In the genomic region with DNA sequence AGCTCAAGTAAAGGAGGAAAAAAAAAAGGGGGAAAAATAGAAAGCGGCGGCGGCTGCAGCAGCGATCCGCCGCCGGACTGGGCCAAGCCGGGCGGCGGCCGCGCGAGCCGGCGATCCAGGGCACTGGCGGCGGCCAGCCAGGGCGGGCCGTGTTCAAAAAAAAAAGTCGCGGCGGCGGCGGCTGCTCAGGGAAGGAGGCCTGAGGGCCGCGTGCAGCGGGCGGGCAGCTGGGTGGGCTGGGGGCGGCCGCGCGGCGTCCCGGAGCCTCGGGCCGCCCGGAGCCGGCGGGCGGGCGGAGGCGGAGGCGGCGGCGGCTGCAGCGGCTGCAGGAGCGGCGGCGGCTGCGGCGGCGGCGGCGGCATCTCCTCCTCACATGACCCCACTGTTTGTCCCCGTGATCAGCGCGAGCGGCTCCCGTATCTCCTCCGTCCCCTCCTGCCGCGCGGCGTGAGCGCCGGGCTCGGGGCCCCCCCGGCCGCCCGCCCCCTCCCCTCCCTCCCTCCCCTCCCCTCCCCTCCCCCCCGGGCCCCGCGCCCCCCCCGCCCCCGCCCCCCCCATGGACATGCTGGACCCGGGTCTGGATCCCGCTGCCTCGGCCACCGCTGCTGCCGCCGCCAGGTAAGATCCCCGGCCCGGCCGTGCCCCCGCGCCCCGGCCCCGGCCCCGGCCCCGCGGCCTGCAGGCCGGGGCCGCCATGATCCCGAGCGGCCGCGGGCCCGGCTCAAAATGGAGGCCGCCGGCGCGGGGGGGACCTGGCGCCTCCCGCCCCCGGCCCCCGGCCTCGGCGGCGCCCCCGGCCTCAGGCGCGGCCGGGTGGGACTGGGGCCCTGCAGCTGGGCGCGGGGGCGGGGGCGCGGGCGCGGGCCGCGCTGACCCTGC, we compare ENCODE assay signal across 8 cellular contexts. TPM values are rescaled to one million over a fixed set of nuclear protein-coding genes. Genes with fewer than 3 reads are reported as not detected.
A peak's percentile ranks its signal among the peaks of the same experiment; 100 is the strongest.
DNase-seq lines count a peak whose midpoint lies in the region; ATAC-seq and TF ChIP-seq lines count a peak whose summit lies in the region.

A gene with protein sequence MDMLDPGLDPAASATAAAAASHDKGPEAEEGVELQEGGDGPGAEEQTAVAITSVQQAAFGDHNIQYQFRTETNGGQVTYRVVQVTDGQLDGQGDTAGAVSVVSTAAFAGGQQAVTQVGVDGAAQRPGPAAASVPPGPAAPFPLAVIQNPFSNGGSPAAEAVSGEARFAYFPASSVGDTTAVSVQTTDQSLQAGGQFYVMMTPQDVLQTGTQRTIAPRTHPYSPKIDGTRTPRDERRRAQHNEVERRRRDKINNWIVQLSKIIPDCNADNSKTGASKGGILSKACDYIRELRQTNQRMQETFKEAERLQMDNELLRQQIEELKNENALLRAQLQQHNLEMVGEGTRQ (plus strand): TSS at position 417 of the 879 bp plus-strand sequence. CDS start 140 bp downstream, at position 557.

- in situ Hi-C loops in astrocyte of the cerebellum (cut with HindIII; ENCODE audit: low sequenced_read_pairs) = no loop called here

- peak; percentile 65 for DNase-seq in EL
- DNase-seq in NCI-H1048 (lab: John Stamatoyannopoulos, UW) = peak; percentile 25
- peak; percentile 66 for DNase-seq in T-helper 2 cell treated with Interferon-gamma antibody and Interleukin-4, amounts not matched to agents 5 μg/mL and 100 μg/mL, for 36 hours (ENCODE audit: low spot score)
- no peak for DNase-seq in astrocyte of the cerebellum (ENCODE audit: low read depth)
- DNase-seq in right cardiac atrium = peak; percentile 80 to 92 (median 92)
- peak; percentile 20 for DNase-seq in pulmonary artery endothelial cell (ENCODE audit: low read depth, low spot score)

- no peaks in the 10 kb centered on the region for H3K27me3 Mint-ChIP-seq in T-helper 2 cell treated with Interferon-gamma antibody and Interleukin-4, amounts not matched to agents 5 μg/mL and 100 μg/mL, for 36 hours (ENCODE audit: low read depth)

- ATAC-seq in right cardiac atrium = no peak
- no peak for ATAC-seq in GM21717 (IDR thresholded peaks at IDR 0.05; ENCODE audit: unreplicated experiment)

- intact Hi-C loops in right cardiac atrium (cut with DNase I) = no loop called here

- no peaks in the 10 kb centered on the region for H3K9me3 Mint-ChIP-seq in T-helper 2 cell treated with Interferon-gamma antibody and Interleukin-4, amounts not matched to agents 5 μg/mL and 100 μg/mL, for 36 hours

- POLR2A ChIA-PET in HEK293 (lab: Yijun Ruan, JAX) = interaction anchor here (0.6 to 2.5 kb wide), 10 partner anchors 8 to 376 kb away, joined by 3 to 17 read pairs (median 4); no protein-coding TSS in a partner anchor

- H3K36me3 Mint-ChIP-seq in T-helper 2 cell treated with Interferon-gamma antibody and Interleukin-4, amounts not matched to agents 5 μg/mL and 100 μg/mL, for 36 hours (ENCODE audit: low read depth) = peaks cover 40% of the 10 kb centered on the region

- H3K4me1 Mint-ChIP-seq in T-helper 2 cell treated with Interferon-gamma antibody and Interleukin-4, amounts not matched to agents 5 μg/mL and 100 μg/mL, for 36 hours (ENCODE audit: low read depth) = peaks cover 13% of the 10 kb centered on the region

- under 1% methylated on average over 106 of the region's 122 CpGs for WGBS in right cardiac atrium

- H3K27me3 ChIP-seq in right cardiac atrium (ENCODE audit: control insufficient read depth, insufficient read depth) = no peaks in the 10 kb centered on the region

- H3K4me3 ChIP-seq in HEK293 (ENCODE audit: low read depth, low read length) (peak within 1 kb of the TSS; percentile 55), astrocyte of the cerebellum (ENCODE audit: low read depth, low read length) (peak within 1 kb of the TSS; percentile 85), right cardiac atrium (ENCODE audit: low read length) (peak within 1 kb of the TSS; percentile 98)

- H3K4me3 Mint-ChIP-seq in T-helper 2 cell treated with Interferon-gamma antibody and Interleukin-4, amounts not matched to agents 5 μg/mL and 100 μg/mL, for 36 hours = peak within 1 kb of the TSS; percentile 95

- no peaks in the 10 kb centered on the region for H3K9me3 ChIP-seq in HEK293 (ENCODE audit: control insufficient read depth, insufficient read depth, low read depth, low read length)
- no peaks in the 10 kb centered on the region for H3K9me3 ChIP-seq in right cardiac atrium (ENCODE audit: control insufficient read depth, low read length)

- H3K36me3 ChIP-seq in HEK293 (ENCODE audit: control insufficient read depth in 2 of 2, insufficient read depth in 1 of 2, low read length in 2 of 2) = peaks cover 48 to 67% of the 10 kb centered on the region in 2 experiments

- H3K27ac ChIP-seq in HEK293 (ENCODE audit: extremely low read depth, low read depth, low read length) (peak within 1 kb of the TSS; percentile 100), right cardiac atrium (ENCODE audit: low read length) (peak within 1 kb of the TSS; percentile 94)

- TF ChIP-seq CTCF in HEK293 (tag by site-specific recombination; IDR thresholded peaks at IDR 0.05) = no peak
- TF ChIP-seq CTCF in astrocyte of the cerebellum (IDR thresholded peaks at IDR 0.05; ENCODE audit: low read depth, low read length, missing control alignments) = no peak

- CTCF ChIA-PET in HEK293 (lab: Yijun Ruan, JAX) = interaction anchor here (0.5 to 2.5 kb wide), 14 partner anchors 8 to 1141 kb away, joined by 3 to 21 read pairs (median 4); partner anchors contain the start of gene HAMP

- peak within 1 kb of the TSS; percentile 97 for H3K27ac Mint-ChIP-seq in T-helper 2 cell treated with Interferon-gamma antibody and Interleukin-4, amounts not matched to agents 5 μg/mL and 100 μg/mL, for 36 hours

- peaks cover 24% of the 10 kb centered on the region for H3K4me1 ChIP-seq in HEK293 (ENCODE audit: control insufficient read depth, insufficient read depth, low read length)
- peaks cover 2% of the 10 kb centered on the region for H3K4me1 ChIP-seq in right cardiac atrium (ENCODE audit: control insufficient read depth, insufficient read depth, low read length)

TF ChIP-seq in HEK293, 187 proteins besides CTCF, POLR2A, EP300 and RAD21 (continues in another document):
- no peak for TF ChIP-seq ZNF274 (IDR thresholded peaks at IDR 0.05; ENCODE audit: low read length)
- no peak for TF ChIP-seq ZNF274 (tag by site-specific recombination; IDR thresholded peaks at IDR 0.05; ENCODE audit: borderline replicate concordance)
- TF ChIP-seq, protein P1, sequence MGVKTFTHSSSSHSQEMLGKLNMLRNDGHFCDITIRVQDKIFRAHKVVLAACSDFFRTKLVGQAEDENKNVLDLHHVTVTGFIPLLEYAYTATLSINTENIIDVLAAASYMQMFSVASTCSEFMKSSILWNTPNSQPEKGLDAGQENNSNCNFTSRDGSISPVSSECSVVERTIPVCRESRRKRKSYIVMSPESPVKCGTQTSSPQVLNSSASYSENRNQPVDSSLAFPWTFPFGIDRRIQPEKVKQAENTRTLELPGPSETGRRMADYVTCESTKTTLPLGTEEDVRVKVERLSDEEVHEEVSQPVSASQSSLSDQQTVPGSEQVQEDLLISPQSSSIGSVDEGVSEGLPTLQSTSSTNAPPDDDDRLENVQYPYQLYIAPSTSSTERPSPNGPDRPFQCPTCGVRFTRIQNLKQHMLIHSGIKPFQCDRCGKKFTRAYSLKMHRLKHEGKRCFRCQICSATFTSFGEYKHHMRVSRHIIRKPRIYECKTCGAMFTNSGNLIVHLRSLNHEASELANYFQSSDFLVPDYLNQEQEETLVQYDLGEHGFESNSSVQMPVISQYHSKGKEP (tag by site-specific recombination; IDR thresholded peaks at IDR 0.05) = peak; percentile 83
- TF ChIP-seq, protein P2, sequence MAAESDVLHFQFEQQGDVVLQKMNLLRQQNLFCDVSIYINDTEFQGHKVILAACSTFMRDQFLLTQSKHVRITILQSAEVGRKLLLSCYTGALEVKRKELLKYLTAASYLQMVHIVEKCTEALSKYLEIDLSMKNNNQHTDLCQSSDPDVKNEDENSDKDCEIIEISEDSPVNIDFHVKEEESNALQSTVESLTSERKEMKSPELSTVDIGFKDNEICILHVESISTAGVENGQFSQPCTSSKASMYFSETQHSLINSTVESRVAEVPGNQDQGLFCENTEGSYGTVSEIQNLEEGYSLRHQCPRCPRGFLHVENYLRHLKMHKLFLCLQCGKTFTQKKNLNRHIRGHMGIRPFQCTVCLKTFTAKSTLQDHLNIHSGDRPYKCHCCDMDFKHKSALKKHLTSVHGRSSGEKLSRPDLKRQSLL (tag by site-specific recombination; IDR thresholded peaks at IDR 0.05) = 0 out of 2 replicates have a peak, but pooled peaks have one; percentile 35
- TF ChIP-seq, protein P3, sequence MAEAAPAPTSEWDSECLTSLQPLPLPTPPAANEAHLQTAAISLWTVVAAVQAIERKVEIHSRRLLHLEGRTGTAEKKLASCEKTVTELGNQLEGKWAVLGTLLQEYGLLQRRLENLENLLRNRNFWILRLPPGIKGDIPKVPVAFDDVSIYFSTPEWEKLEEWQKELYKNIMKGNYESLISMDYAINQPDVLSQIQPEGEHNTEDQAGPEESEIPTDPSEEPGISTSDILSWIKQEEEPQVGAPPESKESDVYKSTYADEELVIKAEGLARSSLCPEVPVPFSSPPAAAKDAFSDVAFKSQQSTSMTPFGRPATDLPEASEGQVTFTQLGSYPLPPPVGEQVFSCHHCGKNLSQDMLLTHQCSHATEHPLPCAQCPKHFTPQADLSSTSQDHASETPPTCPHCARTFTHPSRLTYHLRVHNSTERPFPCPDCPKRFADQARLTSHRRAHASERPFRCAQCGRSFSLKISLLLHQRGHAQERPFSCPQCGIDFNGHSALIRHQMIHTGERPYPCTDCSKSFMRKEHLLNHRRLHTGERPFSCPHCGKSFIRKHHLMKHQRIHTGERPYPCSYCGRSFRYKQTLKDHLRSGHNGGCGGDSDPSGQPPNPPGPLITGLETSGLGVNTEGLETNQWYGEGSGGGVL (tag by site-specific recombination; IDR thresholded peaks at IDR 0.05) = 0 out of 2 replicates have a peak, but pooled peaks have one; percentile 31

RNA-seq across cellular contexts. Expression of the gene that starts here (rescaled TPM):
- total RNA-seq in right cardiac atrium (100 to 1,000 TPM; 182 to 270 (median 239) TPM), pulmonary artery endothelial cell (43.4 and 48.8 TPM in 2 replicates)
- polyA plus RNA-seq in right cardiac atrium = 332 TPM
